In the genomic region with DNA sequence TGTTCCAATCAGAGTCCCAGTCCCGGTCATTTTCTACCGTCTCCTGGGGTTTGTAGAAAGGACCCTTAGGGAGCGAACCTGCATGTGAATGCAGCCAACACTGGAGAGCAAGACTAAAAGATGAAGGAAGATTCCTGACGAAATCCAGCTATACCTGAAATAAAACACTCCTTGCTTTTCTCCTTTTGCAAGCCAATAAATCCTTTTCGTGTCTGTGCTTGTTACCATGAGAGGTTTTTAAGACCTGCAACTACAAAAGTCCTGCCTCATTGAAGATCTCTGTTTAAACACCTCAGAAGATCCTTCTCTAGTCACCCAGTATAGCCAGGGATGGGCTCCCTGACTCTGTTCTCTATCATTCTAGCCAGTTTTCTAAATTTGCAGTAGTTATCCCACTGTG, we compare ENCODE assay signal across 23 cellular contexts. TPM values are rescaled to one million over a fixed set of nuclear protein-coding genes. Genes with fewer than 3 reads are reported as not detected.
DNase-seq lines count a peak whose midpoint lies in the region; ATAC-seq and TF ChIP-seq lines count a peak whose summit lies in the region.
"Had no signal": no experiment of that assay in that cellular context is flagged by ENCODE, and none has a peak within 500 bp of the region (broad histone marks: within the 10 kb centered on the region; RNA-seq: fewer than 3 reads in every experiment).

No MANE protein-coding gene starts in this region.

- no peak for ATAC-seq in activated T-cell treated with anti-CD3 and anti-CD28 coated beads, Interleukin-2, amount 50 U/mL, for 72 hours (replicated peaks in 1 of 2)
- ATAC-seq in T-cell (replicated peaks in 1 of 4) (no peak), GM18519 (IDR thresholded peaks at IDR 0.05; ENCODE audit: low FRiP score, unreplicated experiment) (no peak)
- ATAC-seq in effector memory CD8-positive, alpha-beta T cell (replicated peaks): no peak
- ATAC-seq: heart right ventricle had no signal

- 77 to 94% (median 92%) methylated on average over 5 of the region's 5 CpGs for WGBS in spleen, 5 donors

- POLR2A ChIA-PET in T-cell (lab: Charles Lee): no interaction called here
- POLR2A ChIA-PET in HEK293T (lab: Yijun Ruan, JAX): interaction anchor here (0.6 kb wide), 1 partner anchor 14 kb away, joined by 3 read pairs; no protein-coding TSS in a partner anchor

- peak overlapping the region; percentile 58 for H3K27ac Mint-ChIP-seq in activated T-cell treated with anti-CD3 and anti-CD28 coated beads, Interleukin-2, amount 50 U/mL, for 24 hours
- H3K27ac Mint-ChIP-seq in activated T-cell treated with anti-CD3 and anti-CD28 coated beads, Interleukin-2, amount 50 U/mL, for 72 hours: no peak overlapping the region
- H3K27ac Mint-ChIP-seq in T-cell: peak overlapping the region; percentile 95 to 96
- H3K27ac Mint-ChIP-seq in effector memory CD8-positive, alpha-beta T cell: peak overlapping the region; percentile 78 to 91

- peaks cover 69% of the 10 kb centered on the region for H3K4me1 Mint-ChIP-seq in activated T-cell treated with anti-CD3 and anti-CD28 coated beads, Interleukin-2, amount 50 U/mL, for 24 hours (ENCODE audit: low read depth)
- H3K4me1 Mint-ChIP-seq in activated T-cell treated with anti-CD3 and anti-CD28 coated beads, Interleukin-2, amount 50 U/mL, for 72 hours (ENCODE audit: low read depth): peaks cover 48% of the 10 kb centered on the region
- H3K4me1 Mint-ChIP-seq in T-cell: peaks cover 53 to 70% (median 67%) of the 10 kb centered on the region in 3 donors
- peaks cover 28 to 39% of the 10 kb centered on the region in 2 donors for H3K4me1 Mint-ChIP-seq in effector memory CD8-positive, alpha-beta T cell (ENCODE audit: low read depth in 2 of 2)

- H3K4me1 ChIP-seq in spleen: peaks cover 13 to 65% (median 50%) of the 10 kb centered on the region in 6 donors

- no peaks in the 10 kb centered on the region for H3K9me3 ChIP-seq in spleen
- H3K9me3 ChIP-seq: heart right ventricle, tibial nerve had no signal

- H3K27me3 ChIP-seq in spleen (replicated peaks in 1 of 7): no peaks in the 10 kb centered on the region
- H3K27me3 ChIP-seq: heart right ventricle had no signal

- no peak for DNase-seq in activated T-cell treated with anti-CD3 and anti-CD28 coated beads, Interleukin-2, amount 50 U/mL, for 24 hours
- DNase-seq in activated T-cell treated with anti-CD3 and anti-CD28 coated beads, Interleukin-2, amount 50 U/mL, for 72 hours: no peak
- no peak for DNase-seq in T-cell
- DNase-seq in effector memory CD8-positive, alpha-beta T cell: no peak
- DNase-seq in spleen: no peak
- DNase-seq in HEK293T (ENCODE audit: extremely low spot score): no peak
- no peak for DNase-seq in Ammon's horn (ENCODE audit: low spot score)
- DNase-seq: ACHN; activated CD4-positive, alpha-beta T cell treated with anti-CD3 and anti-CD28 coated beads for 1 hour; activated T-cell treated with anti-CD3 and anti-CD28 coated beads, Interleukin-2, amount 50 U/mL, for 1 hour; amygdala; caudate nucleus; effector CD4-positive, alpha-beta T cell; heart right ventricle; naive B cell; NCI-H1436 treated with DMSO at 0.1 percent for 48 hours; NCI-H2171 treated with DMSO at 0.1 percent for 48 hours; T1000 had no signal

- H3K9me3 Mint-ChIP-seq in activated T-cell treated with anti-CD3 and anti-CD28 coated beads, Interleukin-2, amount 50 U/mL, for 24 hours: no peaks in the 10 kb centered on the region
- H3K9me3 Mint-ChIP-seq in activated T-cell treated with anti-CD3 and anti-CD28 coated beads, Interleukin-2, amount 50 U/mL, for 72 hours: no peaks in the 10 kb centered on the region
- no peaks in the 10 kb centered on the region for H3K9me3 Mint-ChIP-seq in T-cell
- no peaks in the 10 kb centered on the region for H3K9me3 Mint-ChIP-seq in effector memory CD8-positive, alpha-beta T cell
- H3K9me3 Mint-ChIP-seq: naive B cell had no signal

- TF ChIP-seq CTCF in spleen (IDR thresholded peaks at IDR 0.05 in 8 of 11, conservative IDR thresholded peaks at IDR 0.05 in 3 of 11): no peak

- H3K36me3 Mint-ChIP-seq in activated T-cell treated with anti-CD3 and anti-CD28 coated beads, Interleukin-2, amount 50 U/mL, for 24 hours (ENCODE audit: low read depth): peaks cover 48% of the 10 kb centered on the region
- H3K36me3 Mint-ChIP-seq in activated T-cell treated with anti-CD3 and anti-CD28 coated beads, Interleukin-2, amount 50 U/mL, for 72 hours (ENCODE audit: insufficient read depth in 2 of 2): peaks cover 0 to 1% of the 10 kb centered on the region in 2 donors
- peaks cover 11% of the 10 kb centered on the region for H3K36me3 Mint-ChIP-seq in T-cell
- peaks cover 28% of the 10 kb centered on the region for H3K36me3 Mint-ChIP-seq in effector memory CD8-positive, alpha-beta T cell (ENCODE audit: insufficient read depth)

- no peak overlapping the region for H3K4me3 ChIP-seq in spleen
- H3K4me3 ChIP-seq: heart right ventricle, lung, tibial nerve had no signal

- no peak overlapping the region for H3K4me3 Mint-ChIP-seq in activated T-cell treated with anti-CD3 and anti-CD28 coated beads, Interleukin-2, amount 50 U/mL, for 24 hours
- H3K4me3 Mint-ChIP-seq in activated T-cell treated with anti-CD3 and anti-CD28 coated beads, Interleukin-2, amount 50 U/mL, for 72 hours: peak overlapping the region in 1 of 2 donors; percentile 32
- H3K4me3 Mint-ChIP-seq in T-cell: peak overlapping the region in 2 of 3 donors; percentile 67 to 74
- peak overlapping the region in 1 of 2 donors; percentile 81 for H3K4me3 Mint-ChIP-seq in effector memory CD8-positive, alpha-beta T cell
- H3K4me3 Mint-ChIP-seq: naive B cell had no signal

- intact Hi-C loops in spleen (cut with DNase I; ENCODE audit: low total_unique reads): no loop called here

- no peaks in the 10 kb centered on the region for H3K27me3 Mint-ChIP-seq in activated T-cell treated with anti-CD3 and anti-CD28 coated beads, Interleukin-2, amount 50 U/mL, for 24 hours
- no peaks in the 10 kb centered on the region for H3K27me3 Mint-ChIP-seq in activated T-cell treated with anti-CD3 and anti-CD28 coated beads, Interleukin-2, amount 50 U/mL, for 72 hours (ENCODE audit: low read depth)
- no peaks in the 10 kb centered on the region for H3K27me3 Mint-ChIP-seq in T-cell
- no peaks in the 10 kb centered on the region for H3K27me3 Mint-ChIP-seq in effector memory CD8-positive, alpha-beta T cell
- H3K27me3 Mint-ChIP-seq: naive B cell had no signal

- H3K27ac ChIP-seq in spleen: peak overlapping the region in 5 of 8 donors; percentile 60 to 90 (median 85)
- H3K27ac ChIP-seq: heart right ventricle, tibial nerve had no signal

- TF ChIP-seq POLR2A in spleen (IDR thresholded peaks at IDR 0.05): no peak

- CTCF ChIA-PET in T-cell (lab: Charles Lee) (interaction anchor here in 1 of 2 donors (2.5 kb wide), 1 partner anchor 16 kb away, joined by 23 read pairs; no protein-coding TSS in a partner anchor), HEK293T (lab: Yijun Ruan, JAX) (interaction anchor here (1.1 kb wide), 1 partner anchor 81 kb away, joined by 4 read pairs; no protein-coding TSS in a partner anchor)

- peaks cover 0 to 51% (median 8%) of the 10 kb centered on the region in 6 donors for H3K36me3 ChIP-seq in spleen
- H3K36me3 ChIP-seq: tibial nerve had no signal

TF ChIP-seq in HEK293T, 16 proteins besides CTCF, POLR2A, EP300 and RAD21:
- TF ChIP-seq ZNF384 (IDR thresholded peaks at IDR 0.05): no peak
- TF ChIP-seq SP1 (IDR thresholded peaks at IDR 0.05): no peak
- TF ChIP-seq L3MBTL2 (conservative IDR thresholded peaks at IDR 0.05): no peak
- no peak for TF ChIP-seq NFRKB (IDR thresholded peaks at IDR 0.05)
- no peak for TF ChIP-seq PKNOX1 (IDR thresholded peaks at IDR 0.05)
- no peak for TF ChIP-seq HDGF (IDR thresholded peaks at IDR 0.05; ENCODE audit: borderline replicate concordance)
- no peak for TF ChIP-seq FOXM1 (IDR thresholded peaks at IDR 0.05; ENCODE audit: borderline replicate concordance)
- TF ChIP-seq FOXA1 (IDR thresholded peaks at IDR 0.05): no peak
- no peak for TF ChIP-seq ARNT (IDR thresholded peaks at IDR 0.05)

RNA-seq across cellular contexts. Expression of gene SLC34A1, which starts 10.0 kb away (rescaled TPM):
- under 1 TPM; 0.19 to 0.21 TPM for total RNA-seq in activated T-cell treated with anti-CD3 and anti-CD28 coated beads, Interleukin-2, amount 50 U/mL, for 72 hours
- total RNA-seq in T-cell (under 1 TPM in 3 of 5 donors, not detected in 2; 0.13 to 0.18 (median 0.16) TPM), spleen (under 1 TPM in 5 of 7 donors, not detected in 2; 0.13 to 0.77 (median 0.19) TPM)
- under 1 TPM in 2 of 3 donors, not detected in 1; 0.02 to 0.06 TPM for polyA plus RNA-seq in spleen
- total RNA-seq: lung, posterior vena cava, tibial nerve had no signal
- polyA plus RNA-seq: heart right ventricle had no signal

RNA-seq across cellular contexts. Expression of gene RGS14, which starts 16.5 kb away (rescaled TPM):
- 10 to 100 TPM; 41.3 to 50.8 TPM for total RNA-seq in activated T-cell treated with anti-CD3 and anti-CD28 coated beads, Interleukin-2, amount 50 U/mL, for 72 hours
- total RNA-seq in T-cell (100 to 1,000 TPM in 3 of 5 donors, 10 to 100 TPM in 2; 85.7 to 209 (median 195) TPM), spleen (100 to 1,000 TPM in 1 of 7 donors, 10 to 100 TPM in 6; 61.5 to 111 (median 77.1) TPM)
- 10 to 100 TPM; 45.3 to 95.9 (median 61.6) TPM for polyA plus RNA-seq in spleen

RNA-seq across cellular contexts. Expression of gene LMAN2, which starts 22.7 kb away (rescaled TPM):
- total RNA-seq in activated T-cell treated with anti-CD3 and anti-CD28 coated beads, Interleukin-2, amount 50 U/mL, for 72 hours: 100 to 1,000 TPM; 115 to 124 TPM
- total RNA-seq in T-cell (100 to 1,000 TPM in 3 of 5 donors, 10 to 100 TPM in 2; 67.2 to 122 (median 106) TPM), spleen (100 to 1,000 TPM in 4 of 7 donors, 10 to 100 TPM in 3; 92.4 to 211 (median 109) TPM)
- polyA plus RNA-seq in spleen: 10 to 100 TPM; 50.1 to 96.6 (median 72.5) TPM

RNA-seq across cellular contexts. Expression of gene PFN3, which starts 26.2 kb away (rescaled TPM):
- not detected for total RNA-seq in activated T-cell treated with anti-CD3 and anti-CD28 coated beads, Interleukin-2, amount 50 U/mL, for 72 hours
- total RNA-seq in T-cell (not detected), spleen (not detected)
- not detected for polyA plus RNA-seq in spleen
- total RNA-seq: heart right ventricle, lung, M059J, posterior vena cava, tibial nerve had no signal
- polyA plus RNA-seq: heart right ventricle, lung had no signal

RNA-seq across cellular contexts. Expression of gene F12, which starts 35.2 kb away (rescaled TPM):
- 1 to 10 TPM; 6.5 to 6.7 TPM for total RNA-seq in activated T-cell treated with anti-CD3 and anti-CD28 coated beads, Interleukin-2, amount 50 U/mL, for 72 hours
- total RNA-seq in T-cell (under 1 TPM in 4 of 5 donors, not detected in 1; 0.28 to 0.98 (median 0.42) TPM), spleen (1 to 10 TPM in 3 of 7 donors, under 1 TPM in 4; 0.60 to 1.7 (median 0.94) TPM)
- polyA plus RNA-seq in spleen: 1 to 10 TPM; 1.1 to 2.3 (median 1.3) TPM
